ENCODE assay signal across 1 cellular context in genomic region chr15:92882697-92883642, GRCh38.
TF ChIP-seq lines count a peak whose summit lies in the region.

No MANE protein-coding gene starts in this region.

TF ChIP-seq in HepG2, 621 proteins besides CTCF, POLR2A, EP300 and RAD21 (continued from another document and continues in another):
- TF ChIP-seq ZNF274 (CRISPR knock-in tag; IDR thresholded peaks at IDR 0.05) (no peak), E2F2 (CRISPR knock-in tag; IDR thresholded peaks at IDR 0.05; ENCODE audit: borderline replicate concordance) (no peak), PRDM10 (CRISPR knock-in tag; IDR thresholded peaks at IDR 0.05; ENCODE audit: low read depth) (no peak), ARNTL (CRISPR knock-in tag; IDR thresholded peaks at IDR 0.05) (no peak), MTA1 (CRISPR knock-in tag; IDR thresholded peaks at IDR 0.05; ENCODE audit: borderline replicate concordance) (no peak), KAT7 (CRISPR knock-in tag; IDR thresholded peaks at IDR 0.05; ENCODE audit: borderline replicate concordance) (peak; percentile 47; the same call in 1 of the 2 replicates), POGZ (CRISPR knock-in tag; IDR thresholded peaks at IDR 0.05) (no peak), SALL1 (CRISPR knock-in tag; IDR thresholded peaks at IDR 0.05) (peak; percentile 47), ZSCAN21 (CRISPR knock-in tag; IDR thresholded peaks at IDR 0.05; ENCODE audit: borderline replicate concordance) (no peak), CHD2 (IDR thresholded peaks at IDR 0.05; ENCODE audit: low read depth, low read length) (0 out of 2 replicates have a peak, but pooled peaks have one; percentile 9), ZNF546 (CRISPR knock-in tag; conservative IDR thresholded peaks at IDR 0.05) (no peak), ZNF30 (CRISPR knock-in tag; IDR thresholded peaks at IDR 0.05) (no peak), ZNF451 (CRISPR knock-in tag; IDR thresholded peaks at IDR 0.05) (peak; percentile 62; the same call in 1 of the 2 replicates), ZFP36L1 (CRISPR knock-in tag; IDR thresholded peaks at IDR 0.05) (no peak), FOXA3 (CRISPR knock-in tag; IDR thresholded peaks at IDR 0.05) (no peak), MYC (CRISPR knock-in tag; IDR thresholded peaks at IDR 0.05; ENCODE audit: borderline replicate concordance) (peak; percentile 65; the same call in 1 of the 2 replicates), PBX3 (CRISPR knock-in tag; IDR thresholded peaks at IDR 0.05; ENCODE audit: borderline replicate concordance) (no peak), ATF5 (CRISPR knock-in tag; IDR thresholded peaks at IDR 0.05; ENCODE audit: low read depth) (no peak), KLF6 (CRISPR knock-in tag; IDR thresholded peaks at IDR 0.05) (peak; percentile 46; the same call in 1 of the 2 replicates), KLF13 (CRISPR knock-in tag; IDR thresholded peaks at IDR 0.05) (no peak), PCBP2 (optimal IDR thresholded peaks at IDR 0.05; ENCODE audit: low read depth, low read length, poor library complexity, severe bottlenecking) (no peak), ZNF652 (CRISPR knock-in tag; IDR thresholded peaks at IDR 0.05; ENCODE audit: borderline replicate concordance, low read depth) (no peak), LRRFIP1 (CRISPR knock-in tag; conservative IDR thresholded peaks at IDR 0.05) (no peak), ZNF207 (IDR thresholded peaks at IDR 0.05; ENCODE audit: borderline replicate concordance) (no peak), ZNF567 (CRISPR knock-in tag; IDR thresholded peaks at IDR 0.05; ENCODE audit: borderline replicate concordance) (no peak), ZNF256 (CRISPR knock-in tag; conservative IDR thresholded peaks at IDR 0.05) (no peak), ZSCAN25 (CRISPR knock-in tag; IDR thresholded peaks at IDR 0.05) (no peak), ZNF331 (CRISPR knock-in tag; IDR thresholded peaks at IDR 0.05) (0 out of 2 replicates have a peak, but pooled peaks have one; percentile 13), TP53 (CRISPR knock-in tag; conservative IDR thresholded peaks at IDR 0.05) (no peak), ATF4 (CRISPR knock-in tag; IDR thresholded peaks at IDR 0.05) (no peak), THAP9 (CRISPR knock-in tag; IDR thresholded peaks at IDR 0.05; ENCODE audit: borderline replicate concordance) (no peak), HMG20B (CRISPR knock-in tag; conservative IDR thresholded peaks at IDR 0.05) (no peak), ZNF34 (CRISPR knock-in tag; IDR thresholded peaks at IDR 0.05; ENCODE audit: borderline replicate concordance) (no peak)
- TF ChIP-seq, protein P1, sequence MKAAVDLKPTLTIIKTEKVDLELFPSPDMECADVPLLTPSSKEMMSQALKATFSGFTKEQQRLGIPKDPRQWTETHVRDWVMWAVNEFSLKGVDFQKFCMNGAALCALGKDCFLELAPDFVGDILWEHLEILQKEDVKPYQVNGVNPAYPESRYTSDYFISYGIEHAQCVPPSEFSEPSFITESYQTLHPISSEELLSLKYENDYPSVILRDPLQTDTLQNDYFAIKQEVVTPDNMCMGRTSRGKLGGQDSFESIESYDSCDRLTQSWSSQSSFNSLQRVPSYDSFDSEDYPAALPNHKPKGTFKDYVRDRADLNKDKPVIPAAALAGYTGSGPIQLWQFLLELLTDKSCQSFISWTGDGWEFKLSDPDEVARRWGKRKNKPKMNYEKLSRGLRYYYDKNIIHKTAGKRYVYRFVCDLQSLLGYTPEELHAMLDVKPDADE (CRISPR knock-in tag; IDR thresholded peaks at IDR 0.05), result 0 out of 2 replicates have a peak, but pooled peaks have one; percentile 49
- TF ChIP-seq, protein P2, sequence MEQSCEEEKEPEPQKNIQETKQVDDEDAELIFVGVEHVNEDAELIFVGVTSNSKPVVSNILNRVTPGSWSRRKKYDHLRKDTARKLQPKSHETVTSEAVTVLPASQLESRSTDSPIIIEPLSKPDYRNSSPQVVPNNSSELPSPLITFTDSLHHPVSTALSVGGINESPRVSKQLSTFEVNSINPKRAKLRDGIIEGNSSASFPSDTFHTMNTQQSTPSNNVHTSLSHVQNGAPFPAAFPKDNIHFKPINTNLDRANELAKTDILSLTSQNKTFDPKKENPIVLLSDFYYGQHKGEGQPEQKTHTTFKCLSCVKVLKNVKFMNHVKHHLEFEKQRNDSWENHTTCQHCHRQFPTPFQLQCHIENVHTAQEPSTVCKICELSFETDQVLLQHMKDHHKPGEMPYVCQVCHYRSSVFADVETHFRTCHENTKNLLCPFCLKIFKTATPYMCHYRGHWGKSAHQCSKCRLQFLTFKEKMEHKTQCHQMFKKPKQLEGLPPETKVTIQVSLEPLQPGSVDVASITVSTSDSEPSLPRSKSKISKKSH (CRISPR knock-in tag; IDR thresholded peaks at IDR 0.05; ENCODE audit: borderline replicate concordance), result no peak
- TF ChIP-seq, protein P3, sequence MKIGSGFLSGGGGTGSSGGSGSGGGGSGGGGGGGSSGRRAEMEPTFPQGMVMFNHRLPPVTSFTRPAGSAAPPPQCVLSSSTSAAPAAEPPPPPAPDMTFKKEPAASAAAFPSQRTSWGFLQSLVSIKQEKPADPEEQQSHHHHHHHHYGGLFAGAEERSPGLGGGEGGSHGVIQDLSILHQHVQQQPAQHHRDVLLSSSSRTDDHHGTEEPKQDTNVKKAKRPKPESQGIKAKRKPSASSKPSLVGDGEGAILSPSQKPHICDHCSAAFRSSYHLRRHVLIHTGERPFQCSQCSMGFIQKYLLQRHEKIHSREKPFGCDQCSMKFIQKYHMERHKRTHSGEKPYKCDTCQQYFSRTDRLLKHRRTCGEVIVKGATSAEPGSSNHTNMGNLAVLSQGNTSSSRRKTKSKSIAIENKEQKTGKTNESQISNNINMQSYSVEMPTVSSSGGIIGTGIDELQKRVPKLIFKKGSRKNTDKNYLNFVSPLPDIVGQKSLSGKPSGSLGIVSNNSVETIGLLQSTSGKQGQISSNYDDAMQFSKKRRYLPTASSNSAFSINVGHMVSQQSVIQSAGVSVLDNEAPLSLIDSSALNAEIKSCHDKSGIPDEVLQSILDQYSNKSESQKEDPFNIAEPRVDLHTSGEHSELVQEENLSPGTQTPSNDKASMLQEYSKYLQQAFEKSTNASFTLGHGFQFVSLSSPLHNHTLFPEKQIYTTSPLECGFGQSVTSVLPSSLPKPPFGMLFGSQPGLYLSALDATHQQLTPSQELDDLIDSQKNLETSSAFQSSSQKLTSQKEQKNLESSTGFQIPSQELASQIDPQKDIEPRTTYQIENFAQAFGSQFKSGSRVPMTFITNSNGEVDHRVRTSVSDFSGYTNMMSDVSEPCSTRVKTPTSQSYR (CRISPR knock-in tag; IDR thresholded peaks at IDR 0.05; ENCODE audit: borderline replicate concordance), result peak; percentile 91
- TF ChIP-seq, protein P4, sequence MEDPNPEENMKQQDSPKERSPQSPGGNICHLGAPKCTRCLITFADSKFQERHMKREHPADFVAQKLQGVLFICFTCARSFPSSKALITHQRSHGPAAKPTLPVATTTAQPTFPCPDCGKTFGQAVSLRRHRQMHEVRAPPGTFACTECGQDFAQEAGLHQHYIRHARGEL (CRISPR knock-in tag; IDR thresholded peaks at IDR 0.05), result no peak
- TF ChIP-seq, protein P5, sequence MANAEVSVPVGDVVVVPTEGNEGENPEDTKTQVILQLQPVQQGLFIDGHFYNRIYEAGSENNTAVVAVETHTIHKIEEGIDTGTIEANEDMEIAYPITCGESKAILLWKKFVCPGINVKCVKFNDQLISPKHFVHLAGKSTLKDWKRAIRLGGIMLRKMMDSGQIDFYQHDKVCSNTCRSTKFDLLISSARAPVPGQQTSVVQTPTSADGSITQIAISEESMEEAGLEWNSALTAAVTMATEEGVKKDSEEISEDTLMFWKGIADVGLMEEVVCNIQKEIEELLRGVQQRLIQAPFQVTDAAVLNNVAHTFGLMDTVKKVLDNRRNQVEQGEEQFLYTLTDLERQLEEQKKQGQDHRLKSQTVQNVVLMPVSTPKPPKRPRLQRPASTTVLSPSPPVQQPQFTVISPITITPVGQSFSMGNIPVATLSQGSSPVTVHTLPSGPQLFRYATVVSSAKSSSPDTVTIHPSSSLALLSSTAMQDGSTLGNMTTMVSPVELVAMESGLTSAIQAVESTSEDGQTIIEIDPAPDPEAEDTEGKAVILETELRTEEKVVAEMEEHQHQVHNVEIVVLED (CRISPR knock-in tag; IDR thresholded peaks at IDR 0.05; ENCODE audit: borderline replicate concordance), result no peak
